In genomic region chr11:107567739-107568335, GRCh38 we compare ENCODE assay signal across 15 cellular contexts. TPM values are rescaled to one million over a fixed set of nuclear protein-coding genes. Genes with fewer than 3 reads are reported as not detected.
DNase-seq lines count a peak whose midpoint lies in the region; ATAC-seq and TF ChIP-seq lines count a peak whose summit lies in the region.
"Had no signal": no experiment of that assay in that cellular context is flagged by ENCODE, and none has a peak within 500 bp of the region (broad histone marks: within the 10 kb centered on the region; RNA-seq: fewer than 3 reads in every experiment).

No MANE protein-coding gene starts in this region.

- peak; percentile 16 for DNase-seq in GM06990 (ENCODE audit: extremely low read depth, insufficient read length)
- DNase-seq in fibroblast of the aortic adventitia (ENCODE audit: low read depth): peak; percentile 23
- no peak for DNase-seq in ACHN
- DNase-seq: activated naive CD4-positive, alpha-beta T cell treated with anti-CD3 and anti-CD28 coated beads for 36 hours; DMS 273 treated with DMSO at 0.1 percent for 48 hours; erythroblast; kidney; NCI-H146 had no signal

- H3K27me3 ChIP-seq in GM06990 (replicated peaks; ENCODE audit: control insufficient read depth, insufficient read depth, low read length): no peaks in the 10 kb centered on the region

- ATAC-seq in GM19351 (IDR thresholded peaks at IDR 0.05; ENCODE audit: unreplicated experiment): peak; percentile 28
- ATAC-seq in HG03469 (IDR thresholded peaks at IDR 0.05; ENCODE audit: unreplicated experiment): peak; percentile 23
- no peak for ATAC-seq in HG02623 (IDR thresholded peaks at IDR 0.05; ENCODE audit: unreplicated experiment)
- ATAC-seq in GM21529 (IDR thresholded peaks at IDR 0.05; ENCODE audit: unreplicated experiment): no peak
- ATAC-seq in HG03135 (IDR thresholded peaks at IDR 0.05; ENCODE audit: unreplicated experiment): no peak

- no peak overlapping the region for H3K4me3 ChIP-seq in GM06990 (replicated peaks; ENCODE audit: low read depth, low read length)
- H3K4me3 ChIP-seq in fibroblast of the aortic adventitia (ENCODE audit: low read depth, low read length): no peak overlapping the region
- H3K4me3 ChIP-seq: HAP-1 had no signal

- TF ChIP-seq CTCF in GM06990 (IDR thresholded peaks at IDR 0.05; ENCODE audit: insufficient read depth, low read length, poor library complexity, severe bottlenecking) (no peak), fibroblast of the aortic adventitia (IDR thresholded peaks at IDR 0.05; ENCODE audit: insufficient read depth, low read length) (no peak)

- in situ Hi-C loops in ACHN (cut with HindIII; ENCODE audit: low pct_ligation_motif_present, low pct_unique_long_range_greater_than_20kb, low sequenced_read_pairs): no loop called here

- no peaks in the 10 kb centered on the region for H3K36me3 ChIP-seq in GM06990 (ENCODE audit: control insufficient read depth, insufficient read depth, low read length)
- H3K36me3 ChIP-seq: HAP-1 had no signal

RNA-seq across cellular contexts. Expression of gene ALKBH8, which starts 2.3 kb away (rescaled TPM):
- 10.7 and 16.3 TPM in 2 replicates for total RNA-seq in fibroblast of the aortic adventitia (ENCODE audit: low replicate concordance)

RNA-seq across cellular contexts. Expression of gene ELMOD1, which starts 23.1 kb away (rescaled TPM):
- total RNA-seq in fibroblast of the aortic adventitia (ENCODE audit: low replicate concordance): 0.36 and 0.90 TPM in 2 replicates
- total RNA-seq: activated naive CD4-positive, alpha-beta T cell treated with anti-CD3 and anti-CD28 coated beads for 36 hours; NCI-H460 had no signal

Comparison
In these comparisons a context has a peak if more than half of its experiments do, and no peak if none do; other contexts are left out.
1. ATAC-seq: peak in GM19351 (single experiment) and HG03469 (single experiment); none in HG02623 (single experiment), GM21529 (single experiment) and HG03135 (single experiment).